Comparison of ENCODE assay signal across 18 cellular contexts in the genomic region with DNA sequence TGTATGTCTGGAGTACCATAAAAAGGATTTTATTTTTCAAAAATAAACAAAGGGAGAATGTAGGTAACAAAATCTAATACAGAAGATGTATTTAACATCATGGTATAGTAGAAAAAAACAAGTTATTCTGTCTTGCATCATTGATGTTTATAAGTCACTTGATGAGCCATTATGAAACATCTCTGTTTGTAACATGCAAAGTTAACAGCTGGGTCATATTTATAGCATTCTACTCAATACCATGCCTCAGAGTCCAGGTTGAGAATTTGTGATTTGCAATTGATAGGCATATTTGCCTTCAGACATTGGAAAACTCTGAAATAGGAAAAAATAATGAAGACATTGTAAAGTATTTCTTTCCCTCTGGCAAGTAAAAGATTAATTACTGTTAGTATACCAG. TPM values are rescaled to one million over a fixed set of nuclear protein-coding genes. Genes with fewer than 3 reads are reported as not detected.
DNase-seq lines count a peak whose midpoint lies in the region; ATAC-seq and TF ChIP-seq lines count a peak whose summit lies in the region.
"Had no signal": no experiment of that assay in that cellular context is flagged by ENCODE, and none has a peak within 500 bp of the region (broad histone marks: within the 10 kb centered on the region; RNA-seq: fewer than 3 reads in every experiment).

No MANE protein-coding gene starts in this region.

- no peaks in the 10 kb centered on the region for H3K36me3 ChIP-seq in smooth muscle cell (ENCODE audit: low read depth)
- H3K36me3 ChIP-seq in suprapubic skin = no peaks in the 10 kb centered on the region
- H3K36me3 ChIP-seq: neural progenitor cell, sigmoid colon, vagina had no signal

- H3K27me3 ChIP-seq in smooth muscle cell (ENCODE audit: low read depth) (no peaks in the 10 kb centered on the region), suprapubic skin (no peaks in the 10 kb centered on the region)
- H3K27me3 ChIP-seq: neural progenitor cell, sigmoid colon, vagina had no signal

- H3K4me3 ChIP-seq in smooth muscle cell (no peak overlapping the region), suprapubic skin (no peak overlapping the region)
- H3K4me3 ChIP-seq: neural progenitor cell, sigmoid colon, vagina had no signal

- H3K4me1 Mint-ChIP-seq in immature natural killer cell = peaks cover 25 to 29% of the 10 kb centered on the region in 2 donors

- H2AFZ ChIP-seq in smooth muscle cell (ENCODE audit: low read depth) = no peak overlapping the region
- H2AFZ ChIP-seq: neural progenitor cell had no signal

- no peak for TF ChIP-seq POLR2A in suprapubic skin (IDR thresholded peaks at IDR 0.05)

- no peak for TF ChIP-seq EP300 in suprapubic skin (IDR thresholded peaks at IDR 0.05)

- no peak overlapping the region for H3K4me3 Mint-ChIP-seq in immature natural killer cell
- H3K4me3 Mint-ChIP-seq: activated naive CD8-positive, alpha-beta T cell treated with anti-CD3 and anti-CD28 coated beads, Interleukin-2, amount 50 U/mL, for 24 hours; neural progenitor cell had no signal

- no peak overlapping the region for H3K9ac ChIP-seq in smooth muscle cell (ENCODE audit: low read depth)
- H3K9ac ChIP-seq: neural progenitor cell had no signal

- H3F3A ChIP-seq in smooth muscle cell (ENCODE audit: low read depth) = no peaks in the 10 kb centered on the region

- no peaks in the 10 kb centered on the region for H3K9me3 ChIP-seq in smooth muscle cell (replicated peaks; ENCODE audit: low read depth)
- no peaks in the 10 kb centered on the region for H3K9me3 ChIP-seq in suprapubic skin
- H3K9me3 ChIP-seq: sigmoid colon, vagina had no signal

- H3K36me3 Mint-ChIP-seq in immature natural killer cell = no peaks in the 10 kb centered on the region
- H3K36me3 Mint-ChIP-seq: neural progenitor cell had no signal

- DNase-seq in fibroblast of gingiva (ENCODE audit: low read depth) = peak; percentile 34
- DNase-seq in smooth muscle cell (lab: John Stamatoyannopoulos, UW; ENCODE audit: unreplicated experiment) = no peak
- no peak for DNase-seq in immature natural killer cell
- DNase-seq in HUDEP-2 (lab: John Stamatoyannopoulos, UW; ENCODE audit: unreplicated experiment in 76 of 76) = no peak
- no peak for DNase-seq in suprapubic skin (ENCODE audit: low spot score in 2 of 2)
- DNase-seq: activated naive CD8-positive, alpha-beta T cell treated with anti-CD3 and anti-CD28 coated beads, Interleukin-2, amount 50 U/mL, for 24 hours; IMR-90; NCI-H510A; sigmoid colon; stimulated activated naive CD4-positive, alpha-beta T cell treated with Interleukin-2 at 50 U/mL for 16 hours; T-helper 1 cell had no signal

- H3K4me1 ChIP-seq in smooth muscle cell (ENCODE audit: low read depth) = no peaks in the 10 kb centered on the region
- peaks cover 8% of the 10 kb centered on the region for H3K4me1 ChIP-seq in suprapubic skin
- H3K4me1 ChIP-seq: neural progenitor cell, sigmoid colon, vagina had no signal

- no peak overlapping the region for H3K4me2 ChIP-seq in smooth muscle cell
- H3K4me2 ChIP-seq: neural progenitor cell had no signal

- H3K9me3 Mint-ChIP-seq in immature natural killer cell = no peaks in the 10 kb centered on the region
- H3K9me3 Mint-ChIP-seq: activated naive CD8-positive, alpha-beta T cell treated with anti-CD3 and anti-CD28 coated beads, Interleukin-2, amount 50 U/mL, for 24 hours; neural progenitor cell had no signal

- H3K79me2 ChIP-seq in smooth muscle cell (ENCODE audit: low read depth) = no peaks in the 10 kb centered on the region

- no peak overlapping the region for H3K27ac Mint-ChIP-seq in immature natural killer cell
- H3K27ac Mint-ChIP-seq: activated naive CD8-positive, alpha-beta T cell treated with anti-CD3 and anti-CD28 coated beads, Interleukin-2, amount 50 U/mL, for 24 hours; neural progenitor cell had no signal

- TF ChIP-seq CTCF in smooth muscle cell (IDR thresholded peaks at IDR 0.05; ENCODE audit: borderline replicate concordance, insufficient read depth, poor library complexity, severe bottlenecking) (no peak), suprapubic skin (IDR thresholded peaks at IDR 0.05) (no peak)

- H3K27ac ChIP-seq in smooth muscle cell (ENCODE audit: low read depth) (no peak overlapping the region), suprapubic skin (no peak overlapping the region)
- H3K27ac ChIP-seq: neural progenitor cell, sigmoid colon, vagina had no signal

- no peaks in the 10 kb centered on the region for H4K20me1 ChIP-seq in smooth muscle cell (ENCODE audit: low read depth)

- ATAC-seq in GM18511 (IDR thresholded peaks at IDR 0.05; ENCODE audit: unreplicated experiment) (peak; percentile 36), GM21515 (IDR thresholded peaks at IDR 0.05; ENCODE audit: unreplicated experiment) (peak; percentile 31), HG03280 (IDR thresholded peaks at IDR 0.05; ENCODE audit: unreplicated experiment) (peak; percentile 32)
- ATAC-seq: activated naive CD8-positive, alpha-beta T cell treated with anti-CD3 and anti-CD28 coated beads, Interleukin-2, amount 50 U/mL, for 24 hours; esophagus mucosa; Panc1 had no signal

- peaks cover 0 to 2% (median 0%) of the 10 kb centered on the region in 3 donors for H3K27me3 Mint-ChIP-seq in immature natural killer cell (ENCODE audit: low read depth in 3 of 3)
- H3K27me3 Mint-ChIP-seq: activated naive CD8-positive, alpha-beta T cell treated with anti-CD3 and anti-CD28 coated beads, Interleukin-2, amount 50 U/mL, for 24 hours had no signal

RNA-seq across cellular contexts. Expression of a gene that starts 52.3 kb away (rescaled TPM):
- total RNA-seq in smooth muscle cell = 2.9 and 3.8 TPM in 2 replicates
- 0.46 TPM in 1 of 2 replicates, not detected in the other for polyA plus RNA-seq in smooth muscle cell
- not detected for polyA plus RNA-seq in immature natural killer cell
- total RNA-seq in suprapubic skin = 10 to 100 TPM; 64.4 to 88.8 (median 72.2) TPM
- total RNA-seq: IMR-90 had no signal

Comparison
In these comparisons a context has a peak if more than half of its experiments do, and no peak if none do; other contexts are left out.
1. RNA of a gene that starts 52.3 kb away (total RNA-seq): 64.4 to 88.8 TPM in suprapubic skin; 2.9 to 3.8 TPM in smooth muscle cell; every median in the first group is over 10 times any median in the second.
2. Peak in every context shown above with its lines, with median percentiles within 50 percentile points of each other: ATAC-seq.